Comparison of ENCODE assay signal across 1 cellular context in genomic region chr15:63332367-63333078, GRCh38.
TF ChIP-seq lines count a peak whose summit lies in the region.

No MANE protein-coding gene starts in this region.

TF ChIP-seq in K562, 482 proteins besides CTCF, POLR2A, EP300 and RAD21 (continued from another document):
- TF ChIP-seq PBX2 (CRISPR knock-in tag; IDR thresholded peaks at IDR 0.05; ENCODE audit: low read depth) (no peak), PBX2 (tag; conservative IDR thresholded peaks at IDR 0.05; ENCODE audit: low read depth) (peak; percentile 86)
- TF ChIP-seq, protein P1, sequence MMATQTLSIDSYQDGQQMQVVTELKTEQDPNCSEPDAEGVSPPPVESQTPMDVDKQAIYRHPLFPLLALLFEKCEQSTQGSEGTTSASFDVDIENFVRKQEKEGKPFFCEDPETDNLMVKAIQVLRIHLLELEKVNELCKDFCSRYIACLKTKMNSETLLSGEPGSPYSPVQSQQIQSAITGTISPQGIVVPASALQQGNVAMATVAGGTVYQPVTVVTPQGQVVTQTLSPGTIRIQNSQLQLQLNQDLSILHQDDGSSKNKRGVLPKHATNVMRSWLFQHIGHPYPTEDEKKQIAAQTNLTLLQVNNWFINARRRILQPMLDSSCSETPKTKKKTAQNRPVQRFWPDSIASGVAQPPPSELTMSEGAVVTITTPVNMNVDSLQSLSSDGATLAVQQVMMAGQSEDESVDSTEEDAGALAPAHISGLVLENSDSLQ (IDR thresholded peaks at IDR 0.05) = peak; percentile 68
